Comparison of ENCODE assay signal across 13 cellular contexts in genomic region chr3:156711113-156711512, GRCh38. TPM values are rescaled to one million over a fixed set of nuclear protein-coding genes. Genes with fewer than 3 reads are reported as not detected.
DNase-seq lines count a peak whose midpoint lies in the region; ATAC-seq, FAIRE-seq and TF ChIP-seq lines count a peak whose summit lies in the region.
"Had no signal": no experiment of that assay in that cellular context is flagged by ENCODE, and none has a peak within 500 bp of the region (broad histone marks: within the 10 kb centered on the region; RNA-seq: fewer than 3 reads in every experiment).

No MANE protein-coding gene starts in this region.

- TF ChIP-seq CTCF in osteocyte (IDR thresholded peaks at IDR 0.05) = no peak

- TF ChIP-seq POLR2A in erythroblast (IDR thresholded peaks at IDR 0.05; ENCODE audit: low read length) = no peak

- DNase-seq in DMS53 (lab: John Stamatoyannopoulos, UW) (peak; percentile 35), RCC 7860 (ENCODE audit: low spot score) (peak; percentile 28), frontal cortex (ENCODE audit: low spot score in 2 of 2) (no peak), osteocyte (ENCODE audit: extremely low spot score, unreplicated experiment) (no peak), NCI-H2227 (lab: John Stamatoyannopoulos, UW; ENCODE audit: unreplicated experiment) (no peak), erythroblast (lab: John Stamatoyannopoulos, UW) (no peak), HuH-7.5 (ENCODE audit: low spot score) (no peak)
- DNase-seq: MG63, NCI-H1092 treated with DMSO at 0.1 percent for 48 hours, NCI-H187, NCI-H510A had no signal

- no peaks in the 10 kb centered on the region for H3K9me3 Mint-ChIP-seq in osteocyte (ENCODE audit: unreplicated experiment)
- H3K9me3 Mint-ChIP-seq: GM23338 had no signal

- H3K36me3 Mint-ChIP-seq in osteocyte (ENCODE audit: unreplicated experiment) = peaks cover 57% of the 10 kb centered on the region

- FAIRE-seq in RCC 7860 (lab: Jason Lieb, UNC) (peak; percentile 90), frontal cortex (lab: Jason Lieb, UNC) (peak; percentile 28)

- no peak overlapping the region for H3K4me3 Mint-ChIP-seq in osteocyte (ENCODE audit: unreplicated experiment)
- H3K4me3 Mint-ChIP-seq: GM23338 had no signal

- no peak for ATAC-seq in GM18867 (IDR thresholded peaks at IDR 0.05; ENCODE audit: unreplicated experiment)

- no peaks in the 10 kb centered on the region for H3K27me3 Mint-ChIP-seq in osteocyte (ENCODE audit: unreplicated experiment)

- H3K27ac Mint-ChIP-seq in osteocyte (ENCODE audit: unreplicated experiment) = peak overlapping the region; percentile 70
- H3K27ac Mint-ChIP-seq: GM23338 had no signal

- H3K4me1 Mint-ChIP-seq in osteocyte (ENCODE audit: unreplicated experiment) = peaks cover 43% of the 10 kb centered on the region
- H3K4me1 Mint-ChIP-seq: GM23338 had no signal

RNA-seq across cellular contexts. Expression of gene TIPARP, which starts 36.7 kb away (rescaled TPM):
- 44.0 TPM for total RNA-seq in frontal cortex
- total RNA-seq in osteocyte = 152 and 163 TPM in 2 replicates

Comparison
In these comparisons a context has a peak if more than half of its experiments do, and no peak if none do; other contexts are left out.
1. DNase-seq: peak in DMS53 (single experiment) and RCC 7860 (single experiment); none in frontal cortex (0 of 2), osteocyte (single experiment), NCI-H2227 (single experiment), erythroblast (0 of 2) and HuH-7.5 (single experiment).